ENCODE assay signal across 8 cellular contexts in the genomic region with DNA sequence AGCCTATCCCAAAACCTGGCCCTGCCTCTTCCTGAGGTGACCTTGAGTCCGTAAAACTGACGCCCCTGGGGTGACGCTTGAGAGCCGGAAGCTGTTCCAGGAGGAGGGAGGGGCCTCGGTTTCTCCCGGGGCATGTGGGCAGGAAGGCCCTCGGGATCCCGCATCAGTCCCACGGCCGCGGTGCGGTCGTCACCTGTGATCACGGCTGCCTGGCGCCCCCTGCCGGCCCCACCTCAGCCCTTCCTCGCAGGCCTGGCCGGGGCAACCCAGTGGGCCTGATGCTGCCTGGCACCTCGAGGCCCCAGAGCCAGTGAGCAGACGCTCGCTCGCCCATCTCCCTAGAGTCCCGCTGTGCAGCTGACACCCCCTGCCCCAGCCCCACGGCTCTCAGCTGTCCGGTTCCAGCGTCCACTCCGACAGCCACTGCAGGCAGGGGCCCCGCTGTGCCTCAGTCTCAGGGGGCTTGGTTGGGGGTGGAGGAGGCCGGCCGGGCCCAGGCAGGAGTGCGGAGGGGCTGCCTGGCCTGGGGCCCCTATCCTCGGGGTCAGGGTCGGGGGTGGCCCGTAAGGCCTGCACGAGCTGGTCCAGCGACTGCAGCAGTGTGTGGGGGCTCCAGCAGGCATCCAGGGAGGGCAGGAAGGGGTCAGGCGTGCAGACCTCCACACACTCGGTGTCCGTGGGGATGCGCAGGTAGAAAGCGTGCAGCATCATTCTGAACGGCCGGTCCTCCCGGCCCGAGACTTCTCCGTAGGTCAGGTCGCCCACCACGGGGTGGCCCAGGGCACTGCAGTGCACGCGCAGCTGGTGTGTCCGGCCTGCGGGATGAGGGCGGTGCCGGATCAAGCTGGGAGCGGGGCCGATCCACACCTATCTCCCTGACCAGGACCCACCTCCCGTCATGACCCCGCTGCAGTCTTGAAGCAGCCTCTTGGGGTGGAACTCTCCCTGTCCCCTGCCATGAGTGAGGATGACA. TPM values are rescaled to one million over a fixed set of nuclear protein-coding genes. Genes with fewer than 3 reads are reported as not detected.
DNase-seq lines count a peak whose midpoint lies in the region; ATAC-seq and TF ChIP-seq lines count a peak whose summit lies in the region.

No MANE protein-coding gene starts in this region.

- CTCF ChIA-PET in CD4-positive, alpha-beta T cell (lab: Charles Lee): interaction anchor here (2.2 kb wide), 1 partner anchor 74 kb away, joined by 9 read pairs; no protein-coding TSS in a partner anchor

- DNase-seq in CD4-positive, alpha-beta T cell: peak; percentile 51 to 81 (median 66)
- peak; percentile 62 to 74 for DNase-seq in activated CD4-positive, alpha-beta T cell treated with anti-CD3 and anti-CD28 coated beads for 24 hours (ENCODE audit: low read depth in 2 of 2)
- DNase-seq in cardiac fibroblast (ENCODE audit: low read depth in 2 of 2): peak; percentile 61
- peak in 1 of 2 donors; percentile 86 for DNase-seq in left colon
- DNase-seq in stimulated activated CD4-positive, alpha-beta T cell treated with anti-CD3 and anti-CD28 coated beads, Interleukin-4, amount 100 ng/mL, for 48 hours (ENCODE audit: low read depth in 2 of 2): peak; percentile 68 to 82

- H3K9me3 ChIP-seq in CD4-positive, alpha-beta T cell (ENCODE audit: control insufficient read depth, low read length): no peaks in the 10 kb centered on the region

- H3K9me3 Mint-ChIP-seq in CD4-positive, alpha-beta T cell: no peaks in the 10 kb centered on the region

- TF ChIP-seq EP300 in Ishikawa (IDR thresholded peaks at IDR 0.05; ENCODE audit: borderline replicate concordance): no peak

- peaks cover 6% of the 10 kb centered on the region for H3K36me3 Mint-ChIP-seq in CD4-positive, alpha-beta T cell (ENCODE audit: low read depth)

- POLR2A ChIA-PET in CD4-positive, alpha-beta T cell (lab: Charles Lee): interaction anchor here (1.0 to 1.6 kb wide), 3 partner anchors 58 to 90 kb away, joined by 3 to 5 read pairs (median 4); no protein-coding TSS in a partner anchor

- no peak for ATAC-seq in CD4-positive, alpha-beta T cell (ENCODE audit: poor library complexity)
- ATAC-seq in left colon (peak; percentile 44), GM21515 (IDR thresholded peaks at IDR 0.05; ENCODE audit: unreplicated experiment) (no peak), GM21825 (IDR thresholded peaks at IDR 0.05; ENCODE audit: unreplicated experiment) (no peak)

- no peak overlapping the region for H3K4me3 ChIP-seq in cardiac fibroblast (replicated peaks in 1 of 2; ENCODE audit: low read depth in 2 of 2, low read length in 2 of 2)

- peak; percentile 51; the same call in 1 of the 2 replicates for TF ChIP-seq RAD21 in Ishikawa (IDR thresholded peaks at IDR 0.05; ENCODE audit: low read depth)

- H3K4me3 Mint-ChIP-seq in CD4-positive, alpha-beta T cell: peak overlapping the region; percentile 74

- H3K4me1 Mint-ChIP-seq in CD4-positive, alpha-beta T cell (ENCODE audit: low read depth): no peaks in the 10 kb centered on the region

- H3K27me3 Mint-ChIP-seq in CD4-positive, alpha-beta T cell: no peaks in the 10 kb centered on the region

- peak; percentile 68 for TF ChIP-seq CTCF in CD4-positive, alpha-beta T cell (IDR thresholded peaks at IDR 0.05)
- peak; percentile 73 for TF ChIP-seq CTCF in cardiac fibroblast (IDR thresholded peaks at IDR 0.05; ENCODE audit: low read depth, low read length)

- H3K27ac ChIP-seq in CD4-positive, alpha-beta T cell (ENCODE audit: low read depth, low read length): no peak overlapping the region

- H3K27ac Mint-ChIP-seq in CD4-positive, alpha-beta T cell: no peak overlapping the region

- intact Hi-C loops in CD4-positive, alpha-beta T cell (cut with DNase I, micrococcal nuclease): loop anchor here in 1 of 2 experiments (1.0 kb wide), 1 partner anchor 75 kb away; no protein-coding TSS in a partner anchor
- intact Hi-C loops in left colon (cut with DNase I, micrococcal nuclease): loop anchor here in 1 of 2 donors (2.0 kb wide), 1 partner anchor 75 kb away; no protein-coding TSS in a partner anchor

- no peaks in the 10 kb centered on the region for H3K27me3 ChIP-seq in CD4-positive, alpha-beta T cell (ENCODE audit: control insufficient read depth, insufficient read depth, low read length)

TF ChIP-seq in Ishikawa, 13 proteins besides CTCF, POLR2A, EP300 and RAD21:
- TF ChIP-seq, protein P1, sequence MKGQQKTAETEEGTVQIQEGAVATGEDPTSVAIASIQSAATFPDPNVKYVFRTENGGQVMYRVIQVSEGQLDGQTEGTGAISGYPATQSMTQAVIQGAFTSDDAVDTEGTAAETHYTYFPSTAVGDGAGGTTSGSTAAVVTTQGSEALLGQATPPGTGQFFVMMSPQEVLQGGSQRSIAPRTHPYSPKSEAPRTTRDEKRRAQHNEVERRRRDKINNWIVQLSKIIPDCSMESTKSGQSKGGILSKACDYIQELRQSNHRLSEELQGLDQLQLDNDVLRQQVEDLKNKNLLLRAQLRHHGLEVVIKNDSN (IDR thresholded peaks at IDR 0.05): no peak
- TF ChIP-seq TCF12 (IDR thresholded peaks at IDR 0.05; ENCODE audit: low read depth): no peak
- TF ChIP-seq CREB1 (IDR thresholded peaks at IDR 0.05; ENCODE audit: low read depth): no peak
- TF ChIP-seq NFIC (IDR thresholded peaks at IDR 0.05): no peak
- no peak for TF ChIP-seq ZBTB7A (IDR thresholded peaks at IDR 0.05; ENCODE audit: low read depth)
- TF ChIP-seq YY1 (IDR thresholded peaks at IDR 0.05; ENCODE audit: low read depth): no peak
- no peak for TF ChIP-seq FOXM1 (IDR thresholded peaks at IDR 0.05; ENCODE audit: borderline replicate concordance, low read depth)
- TF ChIP-seq, protein P2, sequence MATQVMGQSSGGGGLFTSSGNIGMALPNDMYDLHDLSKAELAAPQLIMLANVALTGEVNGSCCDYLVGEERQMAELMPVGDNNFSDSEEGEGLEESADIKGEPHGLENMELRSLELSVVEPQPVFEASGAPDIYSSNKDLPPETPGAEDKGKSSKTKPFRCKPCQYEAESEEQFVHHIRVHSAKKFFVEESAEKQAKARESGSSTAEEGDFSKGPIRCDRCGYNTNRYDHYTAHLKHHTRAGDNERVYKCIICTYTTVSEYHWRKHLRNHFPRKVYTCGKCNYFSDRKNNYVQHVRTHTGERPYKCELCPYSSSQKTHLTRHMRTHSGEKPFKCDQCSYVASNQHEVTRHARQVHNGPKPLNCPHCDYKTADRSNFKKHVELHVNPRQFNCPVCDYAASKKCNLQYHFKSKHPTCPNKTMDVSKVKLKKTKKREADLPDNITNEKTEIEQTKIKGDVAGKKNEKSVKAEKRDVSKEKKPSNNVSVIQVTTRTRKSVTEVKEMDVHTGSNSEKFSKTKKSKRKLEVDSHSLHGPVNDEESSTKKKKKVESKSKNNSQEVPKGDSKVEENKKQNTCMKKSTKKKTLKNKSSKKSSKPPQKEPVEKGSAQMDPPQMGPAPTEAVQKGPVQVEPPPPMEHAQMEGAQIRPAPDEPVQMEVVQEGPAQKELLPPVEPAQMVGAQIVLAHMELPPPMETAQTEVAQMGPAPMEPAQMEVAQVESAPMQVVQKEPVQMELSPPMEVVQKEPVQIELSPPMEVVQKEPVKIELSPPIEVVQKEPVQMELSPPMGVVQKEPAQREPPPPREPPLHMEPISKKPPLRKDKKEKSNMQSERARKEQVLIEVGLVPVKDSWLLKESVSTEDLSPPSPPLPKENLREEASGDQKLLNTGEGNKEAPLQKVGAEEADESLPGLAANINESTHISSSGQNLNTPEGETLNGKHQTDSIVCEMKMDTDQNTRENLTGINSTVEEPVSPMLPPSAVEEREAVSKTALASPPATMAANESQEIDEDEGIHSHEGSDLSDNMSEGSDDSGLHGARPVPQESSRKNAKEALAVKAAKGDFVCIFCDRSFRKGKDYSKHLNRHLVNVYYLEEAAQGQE (IDR thresholded peaks at IDR 0.05; ENCODE audit: low read depth): no peak
- TF ChIP-seq EGR1 (IDR thresholded peaks at IDR 0.05): no peak
- TF ChIP-seq, protein P3, sequence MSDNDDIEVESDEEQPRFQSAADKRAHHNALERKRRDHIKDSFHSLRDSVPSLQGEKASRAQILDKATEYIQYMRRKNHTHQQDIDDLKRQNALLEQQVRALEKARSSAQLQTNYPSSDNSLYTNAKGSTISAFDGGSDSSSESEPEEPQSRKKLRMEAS (IDR thresholded peaks at IDR 0.05): no peak
- no peak for TF ChIP-seq TAF1 (IDR thresholded peaks at IDR 0.05; ENCODE audit: low read depth)
- no peak for TF ChIP-seq TEAD4 (IDR thresholded peaks at IDR 0.05)
- no peak for TF ChIP-seq CEBPB (IDR thresholded peaks at IDR 0.05)

RNA-seq across cellular contexts. Expression of a gene that starts 2.3 kb away (rescaled TPM):
- 10 to 100 TPM; 12.8 to 15.0 TPM for total RNA-seq in CD4-positive, alpha-beta T cell
- 10 to 100 TPM; 21.3 to 24.1 TPM for total RNA-seq in left colon

RNA-seq across cellular contexts. Expression of a gene that starts 2.6 kb away (rescaled TPM):
- total RNA-seq in CD4-positive, alpha-beta T cell: 10 to 100 TPM; 30.7 to 31.1 TPM
- 10 to 100 TPM in 1 of 2 donors, 1 to 10 TPM in 1; 9.5 to 20.3 TPM for total RNA-seq in left colon

RNA-seq across cellular contexts. Expression of a gene that starts 14.7 kb away (rescaled TPM):
- total RNA-seq in CD4-positive, alpha-beta T cell: not detected
- under 1 TPM; 0.40 to 0.53 TPM for total RNA-seq in left colon

RNA-seq across cellular contexts. Expression of a gene that starts 25.3 kb away (rescaled TPM):
- not detected for total RNA-seq in CD4-positive, alpha-beta T cell
- total RNA-seq in left colon: 1 to 10 TPM; 6.4 to 7.0 TPM

RNA-seq across cellular contexts. Expression of a gene that starts 45.1 kb away (rescaled TPM):
- 10 to 100 TPM; 33.3 to 38.2 TPM for total RNA-seq in CD4-positive, alpha-beta T cell
- 10 to 100 TPM; 36.0 to 50.2 TPM for total RNA-seq in left colon
